ENCODE assay signal across 8 cellular contexts in the genomic region with DNA sequence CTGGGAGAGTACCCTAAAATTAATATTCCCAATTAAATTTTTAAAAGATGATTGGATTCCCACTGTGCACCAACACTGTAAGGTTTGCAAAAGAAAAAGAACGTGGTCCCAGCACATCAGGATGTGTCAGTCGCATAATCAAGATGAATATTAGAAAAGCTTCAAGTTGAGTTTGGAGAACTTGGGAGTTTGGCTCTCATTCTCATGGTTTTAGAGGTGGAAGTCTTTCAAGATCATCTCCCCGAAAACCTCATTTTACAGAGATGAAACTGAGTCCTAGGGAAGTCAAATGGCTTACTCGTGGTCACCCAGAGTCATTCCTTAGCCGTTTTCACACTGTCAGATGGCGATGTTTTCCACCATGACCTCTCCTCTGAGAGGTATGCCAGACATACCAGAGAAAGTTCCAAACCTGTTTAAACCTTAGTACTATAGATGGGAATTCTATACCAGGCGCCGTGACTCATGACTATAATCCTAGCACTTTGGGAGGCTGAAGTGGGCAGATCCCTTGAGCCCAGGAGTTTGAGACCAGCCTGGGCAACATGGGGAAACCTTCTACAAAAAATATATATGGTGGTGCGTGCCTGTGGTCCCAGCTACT. TPM values are rescaled to one million over a fixed set of nuclear protein-coding genes. Genes with fewer than 3 reads are reported as not detected.
A peak's percentile ranks its signal among the peaks of the same experiment; 100 is the strongest.
DNase-seq lines count a peak whose midpoint lies in the region; ATAC-seq, FAIRE-seq and TF ChIP-seq lines count a peak whose summit lies in the region.

No MANE protein-coding gene starts in this region.

- H3K9me3 Mint-ChIP-seq in activated naive CD4-positive, alpha-beta T cell treated with anti-CD3 and anti-CD28 coated beads, Interleukin-2, amount 10 ng/mL, durations not matched to agents 7 days and 5 days, result peaks cover 18% of the 10 kb centered on the region
- peaks cover 12% of the 10 kb centered on the region for H3K9me3 Mint-ChIP-seq in astrocyte (ENCODE audit: unreplicated experiment)

- H3K36me3 ChIP-seq in astrocyte (ENCODE audit: insufficient read depth, low read length), result peaks cover 16% of the 10 kb centered on the region
- H3K36me3 ChIP-seq in transverse colon, result no peaks in the 10 kb centered on the region

- WGBS in lower leg skin, 2 donors, result 69 to 79% methylated on average over 9 of the region's 9 CpGs
- 56 to 84% methylated on average over 3 to 9 of the region's 9 CpGs for WGBS in transverse colon (ENCODE audit: low coverage in 1 of 2), 2 donors

- in situ Hi-C loops in transverse colon (cut with MboI; ENCODE audit: low pct_ligation_motif_present in 1 of 4, low pct_unique_long_range_greater_than_20kb in 1 of 4, low sequenced_read_pairs in 3 of 4), result no loop called here

- intact Hi-C loops in lower leg skin (cut with DNase I; ENCODE audit: low total_unique reads) (no loop called here), transverse colon (cut with DNase I; ENCODE audit: low total_unique reads) (loop anchor here (5.0 kb wide), 2 partner anchors 50 to 595 kb away; no protein-coding TSS in a partner anchor)

- peak overlapping the region; percentile 90 for H3K4me3 Mint-ChIP-seq in activated naive CD4-positive, alpha-beta T cell treated with anti-CD3 and anti-CD28 coated beads, Interleukin-2, amount 10 ng/mL, durations not matched to agents 7 days and 5 days
- H3K4me3 Mint-ChIP-seq in astrocyte (ENCODE audit: unreplicated experiment), result peak overlapping the region; percentile 96

- H3K27me3 ChIP-seq in astrocyte (ENCODE audit: insufficient read depth, low read length) (no peaks in the 10 kb centered on the region), transverse colon (no peaks in the 10 kb centered on the region)

- CTCF ChIA-PET in activated naive CD4-positive, alpha-beta T cell treated with anti-CD3 and anti-CD28 coated beads, Interleukin-2, amount 10 ng/mL, durations not matched to agents 7 days and 5 days (lab: Charles Lee), result interaction anchor here (1.0 to 2.4 kb wide), 2 partner anchors 55 to 106 kb away, joined by 4 to 7 read pairs; no protein-coding TSS in a partner anchor

- peaks cover 66% of the 10 kb centered on the region for H3K36me3 Mint-ChIP-seq in activated naive CD4-positive, alpha-beta T cell treated with anti-CD3 and anti-CD28 coated beads, Interleukin-2, amount 10 ng/mL, durations not matched to agents 7 days and 5 days
- peaks cover 13% of the 10 kb centered on the region for H3K36me3 Mint-ChIP-seq in astrocyte (ENCODE audit: low read depth, unreplicated experiment)

- no peaks in the 10 kb centered on the region for H3K27me3 Mint-ChIP-seq in activated naive CD4-positive, alpha-beta T cell treated with anti-CD3 and anti-CD28 coated beads, Interleukin-2, amount 10 ng/mL, durations not matched to agents 7 days and 5 days
- no peaks in the 10 kb centered on the region for H3K27me3 Mint-ChIP-seq in astrocyte (ENCODE audit: low read depth, unreplicated experiment)

- no peak for DNase-seq in activated naive CD4-positive, alpha-beta T cell treated with anti-CD3 and anti-CD28 coated beads, Interleukin-2, amount 10 ng/mL, durations not matched to agents 7 days and 5 days
- DNase-seq in activated naive CD4-positive, alpha-beta T cell treated with Interleukin-2 at 50 U/mL for 16 hours, result no peak
- peak; percentile 29 for DNase-seq in astrocyte (ENCODE audit: low read depth)
- DNase-seq in lower leg skin (ENCODE audit: low spot score in 2 of 2), result no peak
- no peak for DNase-seq in transverse colon
- no peak for DNase-seq in HTR-8/SVneo (ENCODE audit: insufficient read length, low spot score)
- no peak for DNase-seq in effector CD8-positive, alpha-beta T cell (lab: John Stamatoyannopoulos, UW)

- H3K4me3 ChIP-seq in astrocyte (ENCODE audit: insufficient read depth, low read depth, low read length) (peak overlapping the region; percentile 85), lower leg skin (ENCODE audit: low read depth, poor library complexity, severe bottlenecking) (peak overlapping the region; percentile 51), transverse colon (peak overlapping the region in 3 of 4 donors; percentile 86 to 99 (median 93))

- H3K4me1 ChIP-seq in astrocyte (ENCODE audit: insufficient read depth, low read length) (peaks cover 28% of the 10 kb centered on the region), transverse colon (peaks cover 5 to 46% (median 19%) of the 10 kb centered on the region in 4 donors)

- peak overlapping the region; percentile 93 for H3K27ac Mint-ChIP-seq in activated naive CD4-positive, alpha-beta T cell treated with anti-CD3 and anti-CD28 coated beads, Interleukin-2, amount 10 ng/mL, durations not matched to agents 7 days and 5 days
- H3K27ac Mint-ChIP-seq in astrocyte (ENCODE audit: unreplicated experiment), result peak overlapping the region; percentile 89

- peak overlapping the region; percentile 90 for H3K9ac ChIP-seq in astrocyte (ENCODE audit: low read length)

- TF ChIP-seq CTCF in astrocyte (IDR thresholded peaks at IDR 0.05; ENCODE audit: insufficient read depth, low read depth, low read length) (no peak), lower leg skin (IDR thresholded peaks at IDR 0.05) (no peak), transverse colon (IDR thresholded peaks at IDR 0.05) (no peak)

- no peak for FAIRE-seq in astrocyte (lab: Jason Lieb, UNC)
- FAIRE-seq in HTR-8/SVneo (lab: Jason Lieb, UNC), result no peak

- no peak overlapping the region for H2AFZ ChIP-seq in astrocyte (ENCODE audit: low read depth, low read length)

- H3K9me3 ChIP-seq in astrocyte (ENCODE audit: insufficient read depth, low read depth, low read length) (peaks cover 6% of the 10 kb centered on the region), transverse colon (no peaks in the 10 kb centered on the region)

- TF ChIP-seq POLR2A in lower leg skin (IDR thresholded peaks at IDR 0.05), result no peak
- no peak for TF ChIP-seq POLR2A in transverse colon (IDR thresholded peaks at IDR 0.05)

- peaks cover 53% of the 10 kb centered on the region for H3K79me2 ChIP-seq in astrocyte (ENCODE audit: insufficient read depth, low read length)

- H3K4me1 Mint-ChIP-seq in activated naive CD4-positive, alpha-beta T cell treated with anti-CD3 and anti-CD28 coated beads, Interleukin-2, amount 10 ng/mL, durations not matched to agents 7 days and 5 days, result peaks cover 76% of the 10 kb centered on the region
- H3K4me1 Mint-ChIP-seq in astrocyte (ENCODE audit: low read depth, unreplicated experiment), result peaks cover 39% of the 10 kb centered on the region

- H4K20me1 ChIP-seq in astrocyte (ENCODE audit: insufficient read depth, low read length), result peaks cover 27% of the 10 kb centered on the region

- H3K27ac ChIP-seq in astrocyte (ENCODE audit: low read depth, low read length) (peak overlapping the region; percentile 88), transverse colon (peak overlapping the region; percentile 94 to 99 (median 95))

- TF ChIP-seq EP300 in transverse colon (IDR thresholded peaks at IDR 0.05; ENCODE audit: low read depth), result no peak

- no peak for ATAC-seq in HG03520 (IDR thresholded peaks at IDR 0.05; ENCODE audit: unreplicated experiment)

- peak overlapping the region; percentile 93 for H3K4me2 ChIP-seq in astrocyte (ENCODE audit: low read length)

RNA-seq across cellular contexts. Expression of a gene that starts 1.2 kb away (rescaled TPM):
- total RNA-seq in astrocyte, result 86.7 and 93.2 TPM in 2 replicates
- total RNA-seq in lower leg skin, result 10 to 100 TPM; 19.1 to 59.5 (median 46.3) TPM
- 10 to 100 TPM; 16.8 to 34.6 (median 23.8) TPM for total RNA-seq in transverse colon
